ENCODE assay signal across 1 cellular context in the genomic region with DNA sequence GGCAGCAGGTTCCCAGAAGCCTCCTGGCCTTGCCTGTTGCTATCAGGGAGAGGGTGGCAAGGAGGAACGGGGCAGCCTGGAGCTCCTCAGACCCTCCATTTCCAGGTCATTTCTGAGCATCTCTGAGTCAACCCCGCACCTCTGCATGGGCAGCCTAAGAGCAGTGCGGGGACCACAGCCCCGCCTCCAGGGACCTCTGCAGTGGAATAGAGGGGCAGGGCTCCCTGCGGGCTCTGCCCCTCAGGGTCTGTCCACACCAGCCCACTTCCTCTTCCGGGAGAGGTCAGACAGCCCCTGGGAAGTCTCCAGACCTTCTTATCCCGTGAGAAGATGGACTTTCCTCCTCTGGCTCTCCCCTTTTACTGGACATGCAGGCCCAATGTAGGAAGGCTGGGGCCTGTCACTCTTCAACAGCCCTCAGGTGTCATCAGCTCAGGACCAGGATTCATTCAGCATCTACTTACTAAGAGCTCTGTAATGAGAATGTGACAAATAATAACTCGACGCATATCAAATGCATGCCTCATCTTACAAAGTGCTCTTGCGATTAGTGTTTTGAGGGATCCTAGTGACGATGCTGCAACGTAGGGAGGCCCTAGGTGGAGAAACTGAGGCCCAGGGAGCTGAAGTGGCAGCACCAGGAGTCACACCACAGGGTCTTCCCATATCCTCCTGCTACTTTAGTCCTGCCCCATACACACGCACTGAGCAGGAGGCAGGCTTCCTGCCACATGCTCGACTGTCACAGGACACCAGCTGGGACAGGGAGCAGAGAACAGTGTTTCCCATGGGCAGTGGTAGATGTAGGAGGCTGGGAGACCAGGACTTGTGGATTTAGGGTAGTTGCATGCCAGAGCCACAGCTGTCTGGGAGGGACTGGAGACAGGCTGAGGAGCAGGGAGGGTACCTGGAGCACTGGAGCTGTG.
TF ChIP-seq lines count a peak whose summit lies in the region.

No MANE protein-coding gene starts in this region.

TF ChIP-seq in H1, 55 proteins besides CTCF, POLR2A, EP300 and RAD21 (continued from another document):
- no peak for TF ChIP-seq ATF2 (IDR thresholded peaks at IDR 0.05; ENCODE audit: low read length)
TF ChIP-seq in H1: peak in this region for 0.
